36 cellular contexts compared by ENCODE assay signal in the genomic region with DNA sequence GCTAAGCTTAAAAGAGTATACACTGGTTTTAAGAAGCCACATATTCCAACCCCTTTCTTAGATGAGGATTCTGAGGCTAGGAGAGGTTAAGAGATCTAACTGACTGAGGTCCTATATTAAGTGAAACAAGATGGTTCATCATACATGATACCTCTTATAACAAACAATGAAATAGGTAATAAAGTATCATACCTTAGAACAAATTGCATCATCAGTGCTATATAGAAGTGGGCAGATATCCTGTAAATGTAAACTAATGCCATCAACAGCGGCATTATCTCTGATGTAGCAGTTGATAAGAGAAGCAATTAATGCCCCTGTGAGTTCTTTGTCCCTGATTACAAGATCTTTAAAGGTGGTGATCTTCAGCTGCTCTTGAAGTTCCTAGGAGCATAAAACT.
"Had no signal": no experiment of that assay in that cellular context is flagged by ENCODE, and none has a peak within 500 bp of the region (broad histone marks: within the 10 kb centered on the region; RNA-seq: fewer than 3 reads in every experiment).

No MANE protein-coding gene starts in this region.

- FAIRE-seq: astrocyte, colon, TTC549 had no signal

- H3K27ac ChIP-seq: adrenal gland, body of pancreas, brain microvascular endothelial cell, breast epithelium, VCaP had no signal

- H3K27me3 ChIP-seq: adrenal gland, body of pancreas, brain microvascular endothelial cell, breast epithelium had no signal

- H3K27ac Mint-ChIP-seq: activated B cell treated with CpG ODN at 0.5 μM for 24 hours; activated CD4-positive, alpha-beta memory T cell treated with anti-CD3 and anti-CD28 coated beads for 36 hours; activated CD4-positive, alpha-beta T cell treated with anti-CD3 and anti-CD28 coated beads, Interleukin-2, amount 10 ng/mL, durations not matched to agents 24 days and 14 days; activated CD8-positive, alpha-beta T cell treated with anti-CD3 and anti-CD28 coated beads for 36 hours; activated naive CD4-positive, alpha-beta T cell treated with anti-CD3 and anti-CD28 coated beads, Interleukin-2, amount 10 ng/mL, durations not matched to agents 7 days and 5 days; activated naive CD4-positive, alpha-beta T cell treated with anti-CD3 and anti-CD28 coated beads, Interleukin-2, amount 50 U/mL, for 72 hours; activated naive CD8-positive, alpha-beta T cell treated with anti-CD3 and anti-CD28 coated beads for 36 hours; activated T-helper 1 cell treated with anti-CD3 and anti-CD28 coated beads, Interleukin-12 subunit alpha, Interleukin-12 subunit beta, Interleukin-2, Interleukin-4 antibody, amounts not matched to agents 30 ng/mL and 10 ng/mL and 1 ng/mL, durations not matched to agents 14 hours and 24 hours and 36 hours; activated T-helper 17 cell treated with anti-CD3 and anti-CD28 coated beads, Interleukin-2, amount 50 U/mL, for 72 hours; T-helper 1 cell treated with Interleukin-12 subunit alpha and Interleukin-12 subunit beta and Interleukin-4 antibody, amounts not matched to agents 30 μg/mL and 1 μg/mL, for 36 hours; T-helper 2 cell treated with Interferon-gamma antibody and Interleukin-4, amounts not matched to agents 5 μg/mL and 100 μg/mL, for 36 hours had no signal

- DNase-seq: activated B cell treated with CpG ODN at 0.5 μM for 24 hours; activated CD4-positive, alpha-beta memory T cell treated with anti-CD3 and anti-CD28 coated beads for 36 hours; activated CD4-positive, alpha-beta T cell treated with anti-CD3 and anti-CD28 coated beads for 4 hours; activated CD4-positive, alpha-beta T cell treated with anti-CD3 and anti-CD28 coated beads, Interleukin-2, amount 10 ng/mL, durations not matched to agents 24 days and 14 days; activated CD4-positive, alpha-beta T cell treated with anti-CD3 and anti-CD28 coated beads, Interleukin-2, amount 50 U/mL, for 1 hour; activated CD4-positive, alpha-beta T cell treated with anti-CD3 and anti-CD28 coated beads, Interleukin-2, amount 50 U/mL, for 4 hours; activated CD4-positive, CD25-positive, alpha-beta regulatory T cell treated with anti-CD3 and anti-CD28 coated beads, Interleukin-2, amount 50 U/mL, for 72 hours; activated CD8-positive, alpha-beta memory T cell treated with anti-CD3 and anti-CD28 coated beads, Interleukin-2, amount 50 U/mL, for 4 hours; activated CD8-positive, alpha-beta T cell treated with anti-CD3 and anti-CD28 coated beads for 36 hours; activated effector memory CD4-positive, alpha-beta T cell treated with anti-CD3 and anti-CD28 coated beads, Interleukin-2, amount 50 U/mL, for 16 hours; activated gamma-delta T cell treated with Interleukin-2 at 50 U/mL for 16 hours; activated naive CD4-positive, alpha-beta T cell; activated naive CD4-positive, alpha-beta T cell treated with anti-CD3 and anti-CD28 coated beads, Interleukin-2, amount 10 ng/mL, durations not matched to agents 7 days and 5 days; activated naive CD8-positive, alpha-beta T cell treated with anti-CD3 and anti-CD28 coated beads for 36 hours; activated T-cell treated with anti-CD3 and anti-CD28 coated beads for 4 hours; activated T-cell treated with anti-CD3 and anti-CD28 coated beads, Interleukin-2, amount 50 U/mL, for 1 hour; activated T-cell treated with anti-CD3 and anti-CD28 coated beads, Interleukin-2, amount 50 U/mL, for 48 hours; adrenal gland; amniotic stem cell; aorta; body of pancreas; brain microvascular endothelial cell; central memory CD4-positive, alpha-beta T cell; T-helper 1 cell; T-helper 2 cell; T-helper 9 cell had no signal

- H3K4me1 ChIP-seq: adrenal gland, body of pancreas, breast epithelium had no signal

- H3K4me3 ChIP-seq: adrenal gland, body of pancreas, breast epithelium had no signal

- ATAC-seq: activated CD8-positive, alpha-beta T cell treated with anti-CD3 and anti-CD28 coated beads for 36 hours; activated naive CD4-positive, alpha-beta T cell treated with anti-CD3 and anti-CD28 coated beads, Interleukin-2, amount 50 U/mL, for 72 hours; activated T-helper 17 cell treated with anti-CD3 and anti-CD28 coated beads, Interleukin-2, amount 50 U/mL, for 72 hours; body of pancreas had no signal

- H3K9me3 ChIP-seq: adrenal gland, body of pancreas, breast epithelium had no signal

- H3K27me3 Mint-ChIP-seq: activated B cell treated with CpG ODN at 0.5 μM for 24 hours; activated CD4-positive, alpha-beta memory T cell treated with anti-CD3 and anti-CD28 coated beads for 36 hours; activated CD4-positive, alpha-beta T cell treated with anti-CD3 and anti-CD28 coated beads, Interleukin-2, amount 10 ng/mL, durations not matched to agents 24 days and 14 days; activated CD8-positive, alpha-beta T cell treated with anti-CD3 and anti-CD28 coated beads for 36 hours; activated naive CD4-positive, alpha-beta T cell treated with anti-CD3 and anti-CD28 coated beads, Interleukin-2, amount 10 ng/mL, durations not matched to agents 7 days and 5 days; activated naive CD8-positive, alpha-beta T cell treated with anti-CD3 and anti-CD28 coated beads for 36 hours; activated T-helper 17 cell treated with anti-CD3 and anti-CD28 coated beads, Interleukin-2, amount 50 U/mL, for 72 hours had no signal

- H3K4me1 Mint-ChIP-seq: activated B cell treated with CpG ODN at 0.5 μM for 24 hours; activated CD4-positive, alpha-beta T cell treated with anti-CD3 and anti-CD28 coated beads, Interleukin-2, amount 10 ng/mL, durations not matched to agents 24 days and 14 days; activated T-helper 17 cell treated with anti-CD3 and anti-CD28 coated beads, Interleukin-2, amount 50 U/mL, for 72 hours had no signal

- H3K4me3 Mint-ChIP-seq: activated B cell treated with CpG ODN at 0.5 μM for 24 hours; activated CD4-positive, alpha-beta memory T cell treated with anti-CD3 and anti-CD28 coated beads for 36 hours; activated CD4-positive, alpha-beta T cell treated with anti-CD3 and anti-CD28 coated beads, Interleukin-2, amount 10 ng/mL, durations not matched to agents 24 days and 14 days; activated CD8-positive, alpha-beta T cell treated with anti-CD3 and anti-CD28 coated beads for 36 hours; activated naive CD4-positive, alpha-beta T cell treated with anti-CD3 and anti-CD28 coated beads, Interleukin-2, amount 10 ng/mL, durations not matched to agents 7 days and 5 days; activated naive CD8-positive, alpha-beta T cell treated with anti-CD3 and anti-CD28 coated beads for 36 hours; activated T-helper 1 cell treated with anti-CD3 and anti-CD28 coated beads, Interleukin-12 subunit alpha, Interleukin-12 subunit beta, Interleukin-2, Interleukin-4 antibody, amounts not matched to agents 30 ng/mL and 10 ng/mL and 1 ng/mL, durations not matched to agents 14 hours and 24 hours and 36 hours; activated T-helper 17 cell treated with anti-CD3 and anti-CD28 coated beads, Interleukin-2, amount 50 U/mL, for 72 hours; T-helper 1 cell treated with Interleukin-12 subunit alpha and Interleukin-12 subunit beta and Interleukin-4 antibody, amounts not matched to agents 30 μg/mL and 1 μg/mL, for 36 hours; T-helper 2 cell treated with Interferon-gamma antibody and Interleukin-4, amounts not matched to agents 5 μg/mL and 100 μg/mL, for 36 hours had no signal

- H3K9me3 Mint-ChIP-seq: activated B cell treated with CpG ODN at 0.5 μM for 24 hours; activated CD4-positive, alpha-beta memory T cell treated with anti-CD3 and anti-CD28 coated beads for 36 hours; activated CD4-positive, alpha-beta T cell treated with anti-CD3 and anti-CD28 coated beads, Interleukin-2, amount 10 ng/mL, durations not matched to agents 24 days and 14 days; activated CD8-positive, alpha-beta T cell treated with anti-CD3 and anti-CD28 coated beads for 36 hours; activated naive CD4-positive, alpha-beta T cell treated with anti-CD3 and anti-CD28 coated beads, Interleukin-2, amount 10 ng/mL, durations not matched to agents 7 days and 5 days; activated naive CD4-positive, alpha-beta T cell treated with anti-CD3 and anti-CD28 coated beads, Interleukin-2, amount 50 U/mL, for 72 hours; activated naive CD8-positive, alpha-beta T cell treated with anti-CD3 and anti-CD28 coated beads for 36 hours; activated T-helper 1 cell treated with anti-CD3 and anti-CD28 coated beads, Interleukin-12 subunit alpha, Interleukin-12 subunit beta, Interleukin-2, Interleukin-4 antibody, amounts not matched to agents 30 ng/mL and 10 ng/mL and 1 ng/mL, durations not matched to agents 14 hours and 24 hours and 36 hours; activated T-helper 17 cell treated with anti-CD3 and anti-CD28 coated beads, Interleukin-2, amount 50 U/mL, for 72 hours; T-helper 1 cell treated with Interleukin-12 subunit alpha and Interleukin-12 subunit beta and Interleukin-4 antibody, amounts not matched to agents 30 μg/mL and 1 μg/mL, for 36 hours; T-helper 2 cell treated with Interferon-gamma antibody and Interleukin-4, amounts not matched to agents 5 μg/mL and 100 μg/mL, for 36 hours had no signal
